1 cellular context compared by ENCODE assay signal in the genomic region with DNA sequence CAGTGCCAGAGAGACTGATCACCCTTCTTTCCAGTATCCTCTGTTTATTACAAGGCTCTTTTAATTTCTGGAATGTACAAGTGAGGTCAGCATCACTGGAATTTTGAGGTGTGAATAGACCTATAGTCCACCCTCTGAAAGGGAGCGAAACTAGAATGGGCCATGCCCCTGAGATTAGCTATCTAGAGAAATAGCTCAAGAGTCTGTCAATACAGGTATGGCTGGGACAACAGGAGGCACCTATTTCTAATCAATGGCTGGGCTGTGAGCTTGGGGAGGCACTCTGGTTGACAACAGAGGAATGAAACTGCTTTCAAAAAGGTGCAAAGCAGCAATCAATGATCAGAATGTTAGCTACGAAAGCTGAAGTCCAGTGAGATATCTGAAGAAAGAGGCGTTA.
TF ChIP-seq lines count a peak whose summit lies in the region.

No MANE protein-coding gene starts in this region.

TF ChIP-seq in HepG2, 621 proteins besides CTCF, POLR2A, EP300 and RAD21 (continued from another document):
- no peak for TF ChIP-seq IKZF1 (IDR thresholded peaks at IDR 0.05)
